Comparison of ENCODE assay signal across 11 cellular contexts in the genomic region with DNA sequence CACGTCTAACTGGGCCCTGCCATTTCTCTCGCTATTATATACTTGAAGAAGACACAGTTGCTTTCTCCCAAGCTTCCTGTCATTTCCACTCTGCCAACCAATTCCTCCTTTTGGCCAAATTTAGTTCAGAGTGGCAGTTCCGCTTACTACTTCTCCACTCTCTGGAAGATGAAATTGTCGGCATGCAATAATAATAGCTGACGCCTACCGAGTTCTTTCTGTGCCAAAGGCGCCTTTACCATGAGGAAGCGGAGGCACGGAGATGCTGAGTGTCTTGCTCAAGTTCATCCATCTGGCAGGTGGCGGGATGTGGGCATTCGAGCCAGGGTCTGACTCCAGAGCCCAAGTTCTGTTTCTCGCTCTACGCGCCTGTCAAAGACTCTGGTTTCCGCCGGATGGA. TPM values are rescaled to one million over a fixed set of nuclear protein-coding genes. Genes with fewer than 3 reads are reported as not detected.
A peak's percentile ranks its signal among the peaks of the same experiment; 100 is the strongest.
DNase-seq lines count a peak whose midpoint lies in the region; ATAC-seq and TF ChIP-seq lines count a peak whose summit lies in the region.
"Had no signal": no experiment of that assay in that cellular context is flagged by ENCODE, and none has a peak within 500 bp of the region (broad histone marks: within the 10 kb centered on the region; RNA-seq: fewer than 3 reads in every experiment).

No MANE protein-coding gene starts in this region.

- peak overlapping the region; percentile 49 for H2AFZ ChIP-seq in DND-41 (ENCODE audit: low read depth, low read length)

- H3K4me2 ChIP-seq in DND-41 (ENCODE audit: insufficient read depth, low read length) = no peak overlapping the region

- TF ChIP-seq POLR2A in heart left ventricle (IDR thresholded peaks at IDR 0.05) (no peak), gastrocnemius medialis (IDR thresholded peaks at IDR 0.05) (no peak)

- H3K27me3 ChIP-seq in DND-41 (ENCODE audit: insufficient read depth, low read length, poor library complexity) (no peaks in the 10 kb centered on the region), heart left ventricle (no peaks in the 10 kb centered on the region), gastrocnemius medialis (no peaks in the 10 kb centered on the region)

- no peaks in the 10 kb centered on the region for H4K20me1 ChIP-seq in DND-41 (ENCODE audit: insufficient read depth, low read length)

- H3K9ac ChIP-seq in DND-41 (ENCODE audit: low read depth, low read length) = no peak overlapping the region

- 88 to 94% (median 92%) methylated on average over 13 to 16 of the region's 16 CpGs for WGBS in heart left ventricle, 4 donors

- H3K4me3 ChIP-seq in DND-41 (ENCODE audit: low read depth in 1 of 2, low read length in 2 of 2) (no peak overlapping the region), heart left ventricle (peak overlapping the region in 1 of 12 donors; percentile 43), gastrocnemius medialis (no peak overlapping the region)

- DNase-seq in DND-41 (no peak), SKM-1 (lab: John Stamatoyannopoulos, UW; ENCODE audit: unreplicated experiment) (peak; percentile 88), heart left ventricle (peak in 4 of 5 donors; percentile 56 to 72 (median 66)), gastrocnemius medialis (peak; percentile 16 to 45), HCEC 1CT (no peak), activated gamma-delta T cell treated with Interleukin-2 at 50 U/mL for 16 hours (no peak), islet precursor cell (no peak)
- DNase-seq: activated CD4-positive, alpha-beta T cell treated with anti-CD3 and anti-CD28 coated beads, Interleukin-2, amount 50 U/mL, for 4 hours; GOT3; NCI-H1436 treated with DMSO at 0.1 percent for 48 hours had no signal

- H3K27ac ChIP-seq in DND-41 (ENCODE audit: low read length) = peak overlapping the region; percentile 34; the same call in 1 of the 2 replicates
- H3K27ac ChIP-seq in heart left ventricle = peak overlapping the region in 6 of 12 donors; percentile 19 to 91 (median 32)
- peak overlapping the region in 3 of 4 donors; percentile 16 to 56 (median 29) for H3K27ac ChIP-seq in gastrocnemius medialis

- H3K4me1 ChIP-seq in DND-41 (ENCODE audit: insufficient read depth, low read length) = peaks cover 33% of the 10 kb centered on the region
- peaks cover 0 to 59% (median 3%) of the 10 kb centered on the region in 12 donors for H3K4me1 ChIP-seq in heart left ventricle
- peaks cover 0 to 11% of the 10 kb centered on the region in 2 donors for H3K4me1 ChIP-seq in gastrocnemius medialis

- in situ Hi-C loops in gastrocnemius medialis (cut with MboI; ENCODE audit: low sequenced_read_pairs in 4 of 4) = no loop called here

- TF ChIP-seq CTCF in DND-41 (IDR thresholded peaks at IDR 0.05; ENCODE audit: borderline replicate concordance, extremely low read depth, low read length, poor library complexity, severe bottlenecking) (no peak), heart left ventricle (IDR thresholded peaks at IDR 0.05) (no peak), gastrocnemius medialis (IDR thresholded peaks at IDR 0.05 in 4 of 5, conservative IDR thresholded peaks at IDR 0.05 in 1 of 5) (no peak)

- H3K79me2 ChIP-seq in DND-41 (ENCODE audit: insufficient read depth, low read length) = 0 out of 2 replicates have a peak, but pooled peaks cover 1% of the 10 kb centered on the region

- H3K36me3 ChIP-seq in DND-41 (ENCODE audit: insufficient read depth, low read length) = no peaks in the 10 kb centered on the region
- H3K36me3 ChIP-seq in heart left ventricle = no peaks in the 10 kb centered on the region
- H3K36me3 ChIP-seq in gastrocnemius medialis = no peaks in the 10 kb centered on the region

- no peak for ATAC-seq in DND-41 (ENCODE audit: insufficient read depth, low read depth)
- ATAC-seq in heart left ventricle = peak; percentile 48 to 85 (median 66)
- ATAC-seq in gastrocnemius medialis = no peak
- ATAC-seq in GM18867 (IDR thresholded peaks at IDR 0.05; ENCODE audit: unreplicated experiment) = no peak

- intact Hi-C loops in heart left ventricle (cut with DNase I) (no loop called here), gastrocnemius medialis (cut with DNase I; ENCODE audit: low total_unique reads) (no loop called here)

- H3K9me3 ChIP-seq in DND-41 (ENCODE audit: insufficient read depth, low read length, severe bottlenecking) (no peaks in the 10 kb centered on the region), heart left ventricle (no peaks in the 10 kb centered on the region), gastrocnemius medialis (no peaks in the 10 kb centered on the region)

RNA-seq across cellular contexts. Expression of a gene that starts 14.6 kb away (rescaled TPM):
- total RNA-seq in heart left ventricle = 10 to 100 TPM in 1 of 9 donors, 1 to 10 TPM in 8; 2.1 to 23.8 (median 3.4) TPM
- polyA plus RNA-seq in heart left ventricle = 1 to 10 TPM; 1.4 to 2.6 TPM
- 1 to 10 TPM in 2 of 4 donors, under 1 TPM in 2; 0.31 to 1.7 (median 0.96) TPM for total RNA-seq in gastrocnemius medialis

RNA-seq across cellular contexts. Expression of a gene that starts 56.4 kb away (rescaled TPM):
- total RNA-seq in heart left ventricle (1 to 10 TPM; 5.3 to 7.9 (median 6.6) TPM), gastrocnemius medialis (10 to 100 TPM in 3 of 4 donors, 1 to 10 TPM in 1; 9.6 to 20.8 (median 12.1) TPM)
- polyA plus RNA-seq in heart left ventricle = 10 to 100 TPM in 1 of 2 donors, 1 to 10 TPM in 1; 2.1 to 10.8 TPM

RNA-seq across cellular contexts. Expression of a gene that starts 56.6 kb away (rescaled TPM):
- total RNA-seq in heart left ventricle (10 to 100 TPM in 2 of 9 donors, 1 to 10 TPM in 7; 4.2 to 15.5 (median 8.4) TPM), gastrocnemius medialis (1 to 10 TPM; 4.8 to 8.3 (median 6.7) TPM)
- polyA plus RNA-seq in heart left ventricle = 1 to 10 TPM; 7.3 to 9.7 TPM

Comparison
In these comparisons a context has a peak if more than half of its experiments do, and no peak if none do; other contexts are left out.
1. ATAC-seq: peak in heart left ventricle (4 of 4); none in DND-41 (single experiment), gastrocnemius medialis (0 of 2) and GM18867 (single experiment).
2. DNase-seq: peak in SKM-1 (single experiment), heart left ventricle (4 of 5) and gastrocnemius medialis (2 of 2); none in DND-41 (single experiment), HCEC 1CT (single experiment), activated gamma-delta T cell treated with Interleukin-2 at 50 U/mL for 16 hours (single experiment) and islet precursor cell (single experiment).